ENCODE assay signal across 9 cellular contexts in genomic region chr11:118930152-118930712, GRCh38. TPM values are rescaled to one million over a fixed set of nuclear protein-coding genes. Genes with fewer than 3 reads are reported as not detected.
DNase-seq lines count a peak whose midpoint lies in the region; ATAC-seq and TF ChIP-seq lines count a peak whose summit lies in the region.
"Had no signal": no experiment of that assay in that cellular context is flagged by ENCODE, and none has a peak within 500 bp of the region (broad histone marks: within the 10 kb centered on the region; RNA-seq: fewer than 3 reads in every experiment).

No MANE protein-coding gene starts in this region.

- H3K9me2 ChIP-seq in PC-9 (ENCODE audit: insufficient read depth) = no peaks in the 10 kb centered on the region

- H3K27ac ChIP-seq in PC-9 (peak overlapping the region; percentile 55), fibroblast of lung (ENCODE audit: insufficient read depth, low read length) (no peak overlapping the region)

- no peaks in the 10 kb centered on the region for H3K27me3 ChIP-seq in PC-9 (ENCODE audit: insufficient read depth, low read depth)
- H3K27me3 ChIP-seq in fibroblast of lung (ENCODE audit: control insufficient read depth, insufficient read depth, low read length) = no peaks in the 10 kb centered on the region

- peaks cover 42% of the 10 kb centered on the region for H3K4me1 Mint-ChIP-seq in activated T-cell treated with anti-CD3 and anti-CD28 coated beads, Interleukin-2, amount 50 U/mL, for 72 hours (ENCODE audit: low read depth)
- H3K4me1 Mint-ChIP-seq in natural killer cell = peaks cover 35 to 48% of the 10 kb centered on the region in 2 donors

- peaks cover 36% of the 10 kb centered on the region for H3F3A ChIP-seq in PC-9 (ENCODE audit: insufficient read depth, low read depth)

- peak; percentile 99 for TF ChIP-seq CTCF in PC-9 (conservative IDR thresholded peaks at IDR 0.05)
- TF ChIP-seq CTCF in fibroblast of lung (conservative IDR thresholded peaks at IDR 0.05 in 1 of 2, IDR thresholded peaks at IDR 0.05 in 1 of 2; ENCODE audit: low read depth in 1 of 2, low read length in 2 of 2) = peak; percentile 91 to 95
- peak; percentile 90 for TF ChIP-seq CTCF in natural killer cell (IDR thresholded peaks at IDR 0.05)

- TSS peak; percentile 20 for BruUV-seq in PC-9 (replicated peaks; lab: Mats Ljungman, UMichigan)

- H4K20me1 ChIP-seq in PC-9 (ENCODE audit: insufficient read depth) = no peaks in the 10 kb centered on the region
- H4K20me1 ChIP-seq in fibroblast of lung (ENCODE audit: control insufficient read depth, extremely low read depth, insufficient read depth, low read length) = no peaks in the 10 kb centered on the region

- CTCF ChIA-PET in PC-9 (lab: Charles Lee) = interaction anchor here (0.7 to 1.1 kb wide), 3 partner anchors 21 to 158 kb away, joined by 4 to 8 read pairs (median 7); no protein-coding TSS in a partner anchor

- H3K4me3 Mint-ChIP-seq in activated T-cell treated with anti-CD3 and anti-CD28 coated beads, Interleukin-2, amount 50 U/mL, for 72 hours = peak overlapping the region; percentile 73 to 85
- peak overlapping the region; percentile 96 for H3K4me3 Mint-ChIP-seq in natural killer cell

- peaks cover 2 to 4% of the 10 kb centered on the region in 2 donors for H3K36me3 Mint-ChIP-seq in activated T-cell treated with anti-CD3 and anti-CD28 coated beads, Interleukin-2, amount 50 U/mL, for 72 hours (ENCODE audit: insufficient read depth in 2 of 2)
- H3K36me3 Mint-ChIP-seq in natural killer cell = no peaks in the 10 kb centered on the region

- H2AFZ ChIP-seq in PC-9 = peak overlapping the region; percentile 70
- H2AFZ ChIP-seq in fibroblast of lung (ENCODE audit: low read length) = peak overlapping the region; percentile 49

- DNase-seq in COLO829 (ENCODE audit: low spot score) (peak; percentile 76), PC-9 (peak; percentile 93 to 98), fibroblast of lung (ENCODE audit: low read depth in 2 of 2) (peak; percentile 59 to 74), natural killer cell (peak; percentile 84)
- DNase-seq in Jurkat, Clone E6-1 (ENCODE audit: low read depth, low spot score) = peak; percentile 83
- DNase-seq in activated T-cell treated with anti-CD3 and anti-CD28 coated beads, Interleukin-2, amount 50 U/mL, for 72 hours = peak; percentile 91 to 92
- peak; percentile 92 for DNase-seq in stimulated activated naive CD8-positive, alpha-beta T cell treated with anti-CD3 and anti-CD28 coated beads, Interleukin-15, Interleukin-2, amounts not matched to agents 100 U/mL and 50 U/mL, for 24 hours

- intact Hi-C loops in PC-9 (cut with micrococcal nuclease; ENCODE audit: unreplicated experiment) = loop anchor here (1.0 kb wide), 1 partner anchor 8 kb away; no protein-coding TSS in a partner anchor
- intact Hi-C loops in natural killer cell (cut with micrococcal nuclease) = loop anchor here (1.0 kb wide), 1 partner anchor 23 kb away; no protein-coding TSS in a partner anchor

- H3K79me2 ChIP-seq in PC-9 (ENCODE audit: low read depth) (peaks cover 18% of the 10 kb centered on the region), fibroblast of lung (ENCODE audit: control insufficient read depth, insufficient read depth, low read length) (peaks cover 2% of the 10 kb centered on the region)

- POLR2A ChIA-PET in PC-9 (lab: Charles Lee; ENCODE audit: unreplicated experiment) = interaction anchor here (0.5 to 0.6 kb wide), 2 partner anchors 60 to 109 kb away, joined by 4 read pairs; no protein-coding TSS in a partner anchor

- H3K4me2 ChIP-seq in PC-9 (peak overlapping the region; percentile 97), fibroblast of lung (ENCODE audit: extremely low read depth, insufficient read depth, low read length) (peak overlapping the region; percentile 88)

- H3K9me3 Mint-ChIP-seq in activated T-cell treated with anti-CD3 and anti-CD28 coated beads, Interleukin-2, amount 50 U/mL, for 72 hours = no peaks in the 10 kb centered on the region
- H3K9me3 Mint-ChIP-seq in natural killer cell = no peaks in the 10 kb centered on the region

- H3K27me3 Mint-ChIP-seq in activated T-cell treated with anti-CD3 and anti-CD28 coated beads, Interleukin-2, amount 50 U/mL, for 72 hours (ENCODE audit: low read depth) = no peaks in the 10 kb centered on the region
- peaks cover 0 to 3% of the 10 kb centered on the region in 2 donors for H3K27me3 Mint-ChIP-seq in natural killer cell (ENCODE audit: low read depth in 2 of 2)

- no peak overlapping the region for H3K9ac ChIP-seq in fibroblast of lung (ENCODE audit: insufficient read depth, low read length)

- H3K36me3 ChIP-seq in PC-9 (ENCODE audit: low read depth) (no peaks in the 10 kb centered on the region), fibroblast of lung (ENCODE audit: control insufficient read depth, insufficient read depth, low read length) (no peaks in the 10 kb centered on the region)

- H3K27ac Mint-ChIP-seq in activated T-cell treated with anti-CD3 and anti-CD28 coated beads, Interleukin-2, amount 50 U/mL, for 72 hours = peak overlapping the region; percentile 84
- peak overlapping the region; percentile 95 to 96 for H3K27ac Mint-ChIP-seq in natural killer cell

- H3K4me3 ChIP-seq in Jurkat, Clone E6-1 (ENCODE audit: low read length) = peak overlapping the region; percentile 75
- peak overlapping the region; percentile 84 for H3K4me3 ChIP-seq in PC-9
- H3K4me3 ChIP-seq in fibroblast of lung (replicated peaks in 1 of 4; ENCODE audit: control extremely low read depth in 1 of 4, insufficient read depth in 1 of 4, low read depth in 3 of 4, low read length in 4 of 4) = peak overlapping the region; percentile 59 to 80 (median 76)

- H3K9me3 ChIP-seq in PC-9 (ENCODE audit: insufficient read depth, low read depth) (no peaks in the 10 kb centered on the region), fibroblast of lung (ENCODE audit: control insufficient read depth, insufficient read depth, low read depth, low read length) (no peaks in the 10 kb centered on the region)

- H3K4me1 ChIP-seq in PC-9 (replicated peaks; ENCODE audit: insufficient read depth) = peaks cover 41% of the 10 kb centered on the region
- H3K4me1 ChIP-seq in fibroblast of lung (ENCODE audit: control insufficient read depth, extremely low read depth, insufficient read depth, low read length) = peaks cover 21% of the 10 kb centered on the region

- ATAC-seq in activated T-cell treated with anti-CD3 and anti-CD28 coated beads, Interleukin-2, amount 50 U/mL, for 72 hours (replicated peaks in 1 of 2) = peak; percentile 24 to 36
- peak in 2 of 3 donors; percentile 4 to 6 for ATAC-seq in natural killer cell
- ATAC-seq in stimulated activated naive CD8-positive, alpha-beta T cell treated with anti-CD3 and anti-CD28 coated beads, Interleukin-15, Interleukin-2, amounts not matched to agents 100 U/mL and 50 U/mL, for 24 hours = peak; percentile 21
- ATAC-seq in HG02970 (IDR thresholded peaks at IDR 0.05; ENCODE audit: low FRiP score, unreplicated experiment) = no peak

RNA-seq across cellular contexts. Expression of gene BCL9L, which starts 4.5 kb away (rescaled TPM):
- polyA plus RNA-seq in Jurkat, Clone E6-1 (2012; ENCODE audit: insufficient read depth, insufficient read length) = 9.8 TPM
- total RNA-seq in PC-9 (2021) (75.9 and 108 TPM in 2 replicates), fibroblast of lung (11.0 and 23.1 TPM in 2 replicates), natural killer cell (100 to 1,000 TPM; 221 to 255 (median 234) TPM)
- 10 to 100 TPM; 33.5 to 34.5 TPM for total RNA-seq in activated T-cell treated with anti-CD3 and anti-CD28 coated beads, Interleukin-2, amount 50 U/mL, for 72 hours
- 7.0 and 11.5 TPM in 2 replicates for polyA plus RNA-seq in fibroblast of lung
- 33.6 and 51.9 TPM in 2 replicates for polyA plus RNA-seq in fibroblast of lung (2012)
- polyA minus RNA-seq in fibroblast of lung (ENCODE audit: low replicate concordance) = 38.0 and 48.2 TPM in 2 replicates

RNA-seq across cellular contexts. Expression of gene UPK2, which starts 25.9 kb away (rescaled TPM):
- polyA plus RNA-seq in Jurkat, Clone E6-1 (2012; ENCODE audit: insufficient read depth, insufficient read length) = not detected
- total RNA-seq in PC-9 (2021) (17.1 and 23.2 TPM in 2 replicates), fibroblast of lung (not detected in 2 replicates), natural killer cell (under 1 TPM in 2 of 3 donors, not detected in 1; 0.40 to 0.41 TPM)
- 1 to 10 TPM in 1 of 2 donors, under 1 TPM in 1; 0.53 to 1.2 TPM for total RNA-seq in activated T-cell treated with anti-CD3 and anti-CD28 coated beads, Interleukin-2, amount 50 U/mL, for 72 hours
- not detected in 2 replicates for polyA plus RNA-seq in fibroblast of lung
- 0.13 and 0.14 TPM in 2 replicates for polyA plus RNA-seq in fibroblast of lung (2012)
- polyA minus RNA-seq in fibroblast of lung (ENCODE audit: low replicate concordance) = 0.35 TPM in 1 of 2 replicates, not detected in the other
- total RNA-seq: activated CD8-positive, alpha-beta memory T cell treated with anti-CD3 and anti-CD28 coated beads for 36 hours had no signal

RNA-seq across cellular contexts. Expression of gene FOXR1, which starts 41.3 kb away (rescaled TPM):
- polyA plus RNA-seq in Jurkat, Clone E6-1 (2012; ENCODE audit: insufficient read depth, insufficient read length) = not detected
- total RNA-seq in PC-9 (2021) (not detected in 2 replicates), fibroblast of lung (not detected in 2 replicates), natural killer cell (not detected)
- not detected for total RNA-seq in activated T-cell treated with anti-CD3 and anti-CD28 coated beads, Interleukin-2, amount 50 U/mL, for 72 hours
- polyA plus RNA-seq in fibroblast of lung = not detected in 2 replicates
- not detected in 2 replicates for polyA plus RNA-seq in fibroblast of lung (2012)
- not detected in 2 replicates for polyA minus RNA-seq in fibroblast of lung (ENCODE audit: low replicate concordance)
- total RNA-seq: activated CD8-positive, alpha-beta memory T cell treated with anti-CD3 and anti-CD28 coated beads for 36 hours had no signal

RNA-seq across cellular contexts. Expression of gene CXCR5, which starts 46.5 kb away (rescaled TPM):
- polyA plus RNA-seq in Jurkat, Clone E6-1 (2012; ENCODE audit: insufficient read depth, insufficient read length) = not detected
- not detected in 2 replicates for total RNA-seq in PC-9 (2021)
- total RNA-seq in activated T-cell treated with anti-CD3 and anti-CD28 coated beads, Interleukin-2, amount 50 U/mL, for 72 hours = 10 to 100 TPM; 16.9 to 20.3 TPM
- total RNA-seq in fibroblast of lung = not detected in 2 replicates
- polyA plus RNA-seq in fibroblast of lung = not detected in 2 replicates
- not detected in 2 replicates for polyA plus RNA-seq in fibroblast of lung (2012)
- not detected in 2 replicates for polyA minus RNA-seq in fibroblast of lung (ENCODE audit: low replicate concordance)
- total RNA-seq in natural killer cell = 1 to 10 TPM in 1 of 3 donors, under 1 TPM in 2; 0.56 to 1.3 (median 0.86) TPM
